17 cellular contexts compared by ENCODE assay signal in the genomic region with DNA sequence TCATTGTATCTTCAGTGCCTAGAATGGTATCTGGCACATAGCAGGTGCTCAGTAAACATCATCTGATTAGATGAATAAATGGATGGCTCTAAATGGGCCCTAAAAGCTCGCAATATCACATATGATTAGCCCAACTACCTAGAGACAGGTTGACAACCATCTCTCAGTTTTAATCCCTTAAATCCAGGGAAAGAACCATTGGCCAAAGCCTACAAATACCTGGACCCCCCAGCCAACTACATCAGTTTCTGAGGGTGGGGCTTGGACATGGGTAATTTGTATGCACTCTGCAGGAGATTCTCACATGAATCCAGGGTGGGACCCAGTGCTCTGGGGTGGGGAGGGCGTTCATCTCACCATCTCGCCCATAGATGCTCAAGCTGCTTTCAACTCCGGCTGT. TPM values are rescaled to one million over a fixed set of nuclear protein-coding genes. Genes with fewer than 3 reads are reported as not detected.
DNase-seq lines count a peak whose midpoint lies in the region; ATAC-seq and TF ChIP-seq lines count a peak whose summit lies in the region.
"Had no signal": no experiment of that assay in that cellular context is flagged by ENCODE, and none has a peak within 500 bp of the region (broad histone marks: within the 10 kb centered on the region; RNA-seq: fewer than 3 reads in every experiment).

No MANE protein-coding gene starts in this region.

- 94% methylated on average over 4 of the region's 4 CpGs for WGBS in prostate gland
- 92% methylated on average over 4 of the region's 4 CpGs; no CpG with 5 or more reads in 1 of the 2 experiments for WGBS in endodermal cell (ENCODE audit: insufficient coverage in 1 of 2, insufficient read length in 1 of 2), 2 experiments

- H3K4me3 Mint-ChIP-seq in T-helper 17 cell (no peak overlapping the region), endodermal cell (no peak overlapping the region)
- H3K4me3 Mint-ChIP-seq: CD4-positive, alpha-beta T cell; GM23338; H9 had no signal

- H3K9ac ChIP-seq in Karpas-422 (ENCODE audit: low read length) (peak overlapping the region; percentile 58), endodermal cell (ENCODE audit: extremely low read depth, low read length, poor library complexity, severe bottlenecking) (no peak overlapping the region)

- H3K27ac Mint-ChIP-seq in T-helper 17 cell = peak overlapping the region; percentile 72
- no peak overlapping the region for H3K27ac Mint-ChIP-seq in endodermal cell
- H3K27ac Mint-ChIP-seq: GM23338 had no signal

- H3K9me3 Mint-ChIP-seq in endodermal cell = no peaks in the 10 kb centered on the region
- H3K9me3 Mint-ChIP-seq: CD4-positive, alpha-beta T cell; GM23338; H9 had no signal

- H3K9me2 ChIP-seq in Karpas-422 (replicated peaks; ENCODE audit: insufficient read depth, low read length) = no peaks in the 10 kb centered on the region

- peak; percentile 17 for DNase-seq in NCI-H82 (lab: John Stamatoyannopoulos, UW)
- DNase-seq in NCI-H82 treated with DMSO at 0.1 percent for 48 hours (lab: John Stamatoyannopoulos, UW; ENCODE audit: unreplicated experiment) = no peak
- no peak for DNase-seq in Karpas-422
- no peak for DNase-seq in T-helper 17 cell
- no peak for DNase-seq in NCI-H774 (lab: John Stamatoyannopoulos, UW)
- no peak for DNase-seq in prostate gland (ENCODE audit: low spot score)
- no peak for DNase-seq in endodermal cell
- DNase-seq: C1 segment of cervical spinal cord; Calu3; CD4-positive, alpha-beta T cell; DMS 273 treated with DMSO at 0.1 percent for 48 hours; EL; H9 had no signal

- TF ChIP-seq POLR2A in prostate gland (IDR thresholded peaks at IDR 0.05) = no peak

- H3K27me3 Mint-ChIP-seq in T-helper 17 cell (no peaks in the 10 kb centered on the region), endodermal cell (ENCODE audit: insufficient read depth) (peaks cover 73% of the 10 kb centered on the region)
- H3K27me3 Mint-ChIP-seq: CD4-positive, alpha-beta T cell had no signal

- peaks cover 29% of the 10 kb centered on the region for H3K4me1 Mint-ChIP-seq in T-helper 17 cell
- no peaks in the 10 kb centered on the region for H3K4me1 Mint-ChIP-seq in endodermal cell
- H3K4me1 Mint-ChIP-seq: GM23338 had no signal

- H3K4me1 ChIP-seq in Karpas-422 (ENCODE audit: low read length) (peaks cover 75% of the 10 kb centered on the region), prostate gland (replicated peaks) (no peaks in the 10 kb centered on the region), endodermal cell (ENCODE audit: control insufficient read depth, insufficient read depth, low read length) (no peaks in the 10 kb centered on the region)

- peak overlapping the region; percentile 93 for H3K27ac ChIP-seq in Karpas-422 (ENCODE audit: low read length)
- no peak overlapping the region for H3K27ac ChIP-seq in prostate gland
- no peak overlapping the region for H3K27ac ChIP-seq in endodermal cell (ENCODE audit: low read depth, low read length)
- H3K27ac ChIP-seq: 22Rv1 had no signal

- H3K4me3 ChIP-seq in Karpas-422 (ENCODE audit: low read length) (no peak overlapping the region), prostate gland (no peak overlapping the region), endodermal cell (ENCODE audit: low read length) (no peak overlapping the region)
- H3K4me3 ChIP-seq: GM23338 had no signal

- intact Hi-C loops in prostate gland (cut with DNase I) = no loop called here

- H3K36me3 ChIP-seq in Karpas-422 (ENCODE audit: insufficient read depth, low read length) (no peaks in the 10 kb centered on the region), prostate gland (no peaks in the 10 kb centered on the region), endodermal cell (ENCODE audit: control insufficient read depth, insufficient read depth, low read length) (no peaks in the 10 kb centered on the region)

- no peak for TF ChIP-seq CTCF in prostate gland (IDR thresholded peaks at IDR 0.05)
- TF ChIP-seq CTCF in endodermal cell (conservative IDR thresholded peaks at IDR 0.05) = no peak

- peaks cover 24% of the 10 kb centered on the region for H3K79me2 ChIP-seq in Karpas-422 (ENCODE audit: low read length)

- H3K9me3 ChIP-seq in Karpas-422 (ENCODE audit: low read length) (no peaks in the 10 kb centered on the region), T-helper 17 cell (ENCODE audit: control insufficient read depth, low read length, poor library complexity, severe bottlenecking) (no peaks in the 10 kb centered on the region), prostate gland (no peaks in the 10 kb centered on the region), endodermal cell (ENCODE audit: control insufficient read depth, low read length) (no peaks in the 10 kb centered on the region)

- H3K36me3 Mint-ChIP-seq in T-helper 17 cell (ENCODE audit: low read depth) (no peaks in the 10 kb centered on the region), endodermal cell (ENCODE audit: low read depth) (no peaks in the 10 kb centered on the region)

- H3K4me2 ChIP-seq in Karpas-422 (ENCODE audit: low read depth, low read length, poor library complexity, severe bottlenecking) = peak overlapping the region; percentile 47
- H3K4me2 ChIP-seq: GM23338 had no signal

- ATAC-seq in T-helper 17 cell (no peak), HG02938 (IDR thresholded peaks at IDR 0.05; ENCODE audit: unreplicated experiment) (no peak)
- ATAC-seq: GM23338, HepG2 had no signal

- H3K27me3 ChIP-seq in Karpas-422 (ENCODE audit: low read length) (no peaks in the 10 kb centered on the region), prostate gland (replicated peaks; ENCODE audit: insufficient read depth) (no peaks in the 10 kb centered on the region), endodermal cell (ENCODE audit: control insufficient read depth, insufficient read depth, low read length, poor library complexity, severe bottlenecking) (peaks cover 47% of the 10 kb centered on the region)

- H2AFZ ChIP-seq in Karpas-422 (ENCODE audit: low read length) = no peak overlapping the region
- H2AFZ ChIP-seq: GM23338 had no signal

- H4K20me1 ChIP-seq in Karpas-422 (ENCODE audit: insufficient read depth, low read depth, low read length) = no peaks in the 10 kb centered on the region

RNA-seq across cellular contexts. Expression of a gene that starts 4.8 kb away (rescaled TPM):
- 227 and 481 TPM in 2 replicates for total RNA-seq in Karpas-422 (2014; rRNA removed; shearing (Covaris generic); ENCODE audit: low replicate concordance)
- total RNA-seq in T-helper 17 cell (10 to 100 TPM; 20.7 to 27.7 TPM), prostate gland (10 to 100 TPM in 1 of 2 donors, 1 to 10 TPM in 1; 2.6 to 21.2 TPM), endodermal cell (1 to 10 TPM; 3.3 to 4.9 TPM)
- 12.4 TPM for polyA plus RNA-seq in endodermal cell (2013, experiment 1 of 2)
- polyA plus RNA-seq in endodermal cell (2013, experiment 2 of 2) = 8.3 TPM
- total RNA-seq: Calu3, HepG2 had no signal
- polyA plus RNA-seq: HepG2 had no signal
